In the genomic region with DNA sequence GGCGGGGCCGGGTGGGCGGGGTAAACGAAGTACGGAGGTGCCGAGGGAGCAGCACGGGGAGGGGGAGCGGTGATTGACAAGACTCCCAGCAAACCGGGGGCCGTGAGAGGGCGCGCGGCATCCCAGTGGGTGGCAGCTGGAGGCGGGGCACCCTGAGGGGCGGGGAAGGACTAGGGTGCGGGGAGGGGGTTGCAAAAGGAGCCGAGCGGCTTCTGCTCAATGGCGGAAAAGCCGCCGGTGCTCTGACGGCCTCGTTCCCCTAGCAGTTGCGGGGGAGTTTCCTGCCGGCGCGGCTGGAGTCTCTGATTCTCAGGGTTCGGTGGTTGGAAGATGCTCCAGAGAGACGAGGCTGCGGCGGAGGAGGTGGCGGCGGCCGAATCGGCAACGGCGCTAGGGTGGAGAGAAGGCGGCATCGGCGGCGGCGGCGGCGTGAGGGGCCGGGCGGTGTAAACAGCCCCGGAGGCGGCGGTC, we compare ENCODE assay signal across 8 cellular contexts. TPM values are rescaled to one million over a fixed set of nuclear protein-coding genes. Genes with fewer than 3 reads are reported as not detected.
DNase-seq lines count a peak whose midpoint lies in the region; ATAC-seq and TF ChIP-seq lines count a peak whose summit lies in the region.

TSS of gene PPM1B (plus strand) at position 192 of the 471 bp plus-strand sequence. CDS start 32,325 bp downstream, outside the sequence.

- peak; percentile 99 for TF ChIP-seq POLR2A in esophagus muscularis mucosa (IDR thresholded peaks at IDR 0.05; ENCODE audit: low read depth)

- H3K27ac ChIP-seq in CD8-positive, alpha-beta memory T cell (ENCODE audit: low read depth, low read length), result peak within 1 kb of the TSS; percentile 99
- H3K27ac ChIP-seq in esophagus muscularis mucosa (replicated peaks in 1 of 4) (peak within 1 kb of the TSS; percentile 93 to 99 (median 99)), temporal lobe (ENCODE audit: low read depth, low read length) (peak within 1 kb of the TSS; percentile 96)

- H3K27me3 Mint-ChIP-seq in CD8-positive, alpha-beta memory T cell, result no peaks in the 10 kb centered on the region

- POLR2A ChIA-PET in CD8-positive, alpha-beta memory T cell (lab: Charles Lee), result interaction anchor here (0.6 to 3.0 kb wide), 8 partner anchors 10 to 895 kb away, joined by 3 to 27 read pairs (median 3); partner anchors contain the start of genes CAMKMT and PREPL

- DNase-seq in CD8-positive, alpha-beta memory T cell, result peak in 4 of 5 donors; percentile 99 to 100 (median 100)
- DNase-seq in LHCN-M2 (ENCODE audit: low read depth) (no peak), activated T-cell treated with anti-CD3 and anti-CD28 coated beads for 4 hours (peak; percentile 98), esophagus muscularis mucosa (ENCODE audit: extremely low spot score) (no peak), nucleus accumbens (lab: John Stamatoyannopoulos, UW) (peak in 48 of 56 donors; percentile 92 to 100 (median 100)), inferior parietal cortex (ENCODE audit: extremely low spot score) (no peak)

- WGBS in esophagus muscularis mucosa, result 1% methylated on average over 29 of the region's 49 CpGs

- H3K4me1 ChIP-seq in CD8-positive, alpha-beta memory T cell (ENCODE audit: insufficient read depth, low read length), result peaks cover 35% of the 10 kb centered on the region
- peaks cover 16 to 38% (median 32%) of the 10 kb centered on the region in 4 donors for H3K4me1 ChIP-seq in esophagus muscularis mucosa

- CTCF ChIA-PET in CD8-positive, alpha-beta memory T cell (lab: Charles Lee), result interaction anchor here (0.8 to 1.2 kb wide), 2 partner anchors 54 to 75 kb away, joined by 3 read pairs; no protein-coding TSS in a partner anchor

- peak within 1 kb of the TSS; percentile 87 for H3K4me3 ChIP-seq in CD8-positive, alpha-beta memory T cell (ENCODE audit: low read length)
- H3K4me3 ChIP-seq in esophagus muscularis mucosa, result peak within 1 kb of the TSS; percentile 75 to 97 (median 94)

- H3K36me3 Mint-ChIP-seq in CD8-positive, alpha-beta memory T cell, result peaks cover 0 to 24% (median 3%) of the 10 kb centered on the region in 3 donors

- peak within 1 kb of the TSS; percentile 98 to 100 (median 100) for H3K27ac Mint-ChIP-seq in CD8-positive, alpha-beta memory T cell

- peaks cover 44 to 49% (median 45%) of the 10 kb centered on the region in 3 donors for H3K4me1 Mint-ChIP-seq in CD8-positive, alpha-beta memory T cell

- H3K36me3 ChIP-seq in CD8-positive, alpha-beta memory T cell (ENCODE audit: insufficient read depth, low read length), result no peaks in the 10 kb centered on the region
- no peaks in the 10 kb centered on the region for H3K36me3 ChIP-seq in esophagus muscularis mucosa

- H3K27me3 ChIP-seq in CD8-positive, alpha-beta memory T cell (ENCODE audit: insufficient read depth, low read length, poor library complexity, severe bottlenecking), result no peaks in the 10 kb centered on the region
- peaks cover 0 to 5% (median 0%) of the 10 kb centered on the region in 4 donors for H3K27me3 ChIP-seq in esophagus muscularis mucosa

- no peaks in the 10 kb centered on the region for H3K9me3 ChIP-seq in CD8-positive, alpha-beta memory T cell (ENCODE audit: low read length)
- no peaks in the 10 kb centered on the region for H3K9me3 ChIP-seq in esophagus muscularis mucosa

- no peak for TF ChIP-seq CTCF in esophagus muscularis mucosa (IDR thresholded peaks at IDR 0.05)

- intact Hi-C loops in esophagus muscularis mucosa (cut with DNase I), result loop anchor here (5.0 kb wide), 2 partner anchors 76 to 194 kb away; partner anchors contain the start of genes CAMKMT and PREPL

- no peaks in the 10 kb centered on the region for H3K9me3 Mint-ChIP-seq in CD8-positive, alpha-beta memory T cell

- peak; percentile 58 for ATAC-seq in GM21619 (IDR thresholded peaks at IDR 0.05; ENCODE audit: unreplicated experiment)

- no peak for TF ChIP-seq EP300 in esophagus muscularis mucosa (IDR thresholded peaks at IDR 0.05)

- H3K4me3 Mint-ChIP-seq in CD8-positive, alpha-beta memory T cell, result peak within 1 kb of the TSS; percentile 85 to 99 (median 98)

RNA-seq across cellular contexts. Expression of gene PPM1B, which starts in this region (rescaled TPM):
- 10 to 100 TPM; 40.4 to 41.1 TPM for total RNA-seq in CD8-positive, alpha-beta memory T cell
- polyA plus RNA-seq in CD8-positive, alpha-beta memory T cell, result 53.0 TPM
- total RNA-seq in LHCN-M2 (2014; rRNA removed) (13.5 and 16.4 TPM in 2 replicates), esophagus muscularis mucosa (10 to 100 TPM; 61.4 to 92.7 (median 75.8) TPM), temporal lobe (41.1 TPM)
- polyA plus RNA-seq in LHCN-M2 (2012), result 10.7 TPM

Comparison
In these comparisons a context has a peak if more than half of its experiments do, and no peak if none do; other contexts are left out.
1. DNase-seq: peak in CD8-positive, alpha-beta memory T cell (4 of 5), activated T-cell treated with anti-CD3 and anti-CD28 coated beads for 4 hours (single experiment) and nucleus accumbens (48 of 56); none in LHCN-M2 (single experiment), esophagus muscularis mucosa (single experiment) and inferior parietal cortex (single experiment).
2. Peak in every context shown above with its lines, with median percentiles within 50 percentile points of each other: H3K27ac ChIP-seq.